ENCODE assay signal across 8 cellular contexts in genomic region chr10:5813341-5814109, GRCh38. TPM values are rescaled to one million over a fixed set of nuclear protein-coding genes. Genes with fewer than 3 reads are reported as not detected.
DNase-seq lines count a peak whose midpoint lies in the region; ATAC-seq and TF ChIP-seq lines count a peak whose summit lies in the region.

TSS of gene GDI2 (minus strand) at chr10:5813434. CDS start at chr10:5813258, 176 bp downstream.

- peak; percentile 92 to 94 for ATAC-seq in CD4-positive, CD25-positive, alpha-beta regulatory T cell (ENCODE audit: low read depth in 2 of 2)
- ATAC-seq in GM19438 (IDR thresholded peaks at IDR 0.05; ENCODE audit: low read depth, unreplicated experiment) (peak; percentile 68), HG03571 (IDR thresholded peaks at IDR 0.05; ENCODE audit: unreplicated experiment) (peak; percentile 71), left lung (peak; percentile 97)

- peaks cover 4% of the 10 kb centered on the region for H3K36me3 Mint-ChIP-seq in CD4-positive, CD25-positive, alpha-beta regulatory T cell
- peaks cover 26% of the 10 kb centered on the region for H3K36me3 Mint-ChIP-seq in dendritic cell treated with granulocyte-macrophage colony-stimulating factor and Interleukin-4, amounts not matched to agents 40 ng/mL and 50 ng/mL, for 4 days (ENCODE audit: low read depth)

- peaks cover 5% of the 10 kb centered on the region for H3K27me3 Mint-ChIP-seq in CD4-positive, CD25-positive, alpha-beta regulatory T cell
- no peaks in the 10 kb centered on the region for H3K27me3 Mint-ChIP-seq in dendritic cell treated with granulocyte-macrophage colony-stimulating factor and Interleukin-4, amounts not matched to agents 40 ng/mL and 50 ng/mL, for 4 days

- H3K9me3 Mint-ChIP-seq in CD4-positive, CD25-positive, alpha-beta regulatory T cell, result no peaks in the 10 kb centered on the region
- H3K9me3 Mint-ChIP-seq in dendritic cell treated with granulocyte-macrophage colony-stimulating factor and Interleukin-4, amounts not matched to agents 40 ng/mL and 50 ng/mL, for 4 days, result no peaks in the 10 kb centered on the region

- H3K4me3 Mint-ChIP-seq in CD4-positive, CD25-positive, alpha-beta regulatory T cell, result peak within 1 kb of the TSS; percentile 89 to 99 (median 96)
- peak within 1 kb of the TSS; percentile 99 for H3K4me3 Mint-ChIP-seq in dendritic cell treated with granulocyte-macrophage colony-stimulating factor and Interleukin-4, amounts not matched to agents 40 ng/mL and 50 ng/mL, for 4 days

- H3K4me1 Mint-ChIP-seq in CD4-positive, CD25-positive, alpha-beta regulatory T cell, result peaks cover 36 to 64% (median 45%) of the 10 kb centered on the region in 4 donors
- peaks cover 68% of the 10 kb centered on the region for H3K4me1 Mint-ChIP-seq in dendritic cell treated with granulocyte-macrophage colony-stimulating factor and Interleukin-4, amounts not matched to agents 40 ng/mL and 50 ng/mL, for 4 days (ENCODE audit: low read depth)

- peaks cover 54% of the 10 kb centered on the region for H3K4me1 ChIP-seq in CD4-positive, CD25-positive, alpha-beta regulatory T cell (ENCODE audit: control insufficient read depth, insufficient read depth, low read length, poor library complexity, severe bottlenecking)
- peaks cover 37 to 50% of the 10 kb centered on the region in 2 donors for H3K4me1 ChIP-seq in left lung

- intact Hi-C loops in dendritic cell treated with granulocyte-macrophage colony-stimulating factor and Interleukin-4, amounts not matched to agents 40 ng/mL and 50 ng/mL, for 4 days (cut with micrococcal nuclease), result loop anchor here (1.0 to 5.0 kb wide), 3 partner anchors 60 to 131 kb away; partner anchors contain the start of genes ANKRD16 and TASOR2
- intact Hi-C loops in left lung (cut with DNase I), result no loop called here

- TF ChIP-seq CTCF in left lung (IDR thresholded peaks at IDR 0.05), result no peak

- H3K27ac Mint-ChIP-seq in CD4-positive, CD25-positive, alpha-beta regulatory T cell, result peak within 1 kb of the TSS; percentile 95 to 96 (median 95)
- peak within 1 kb of the TSS; percentile 98 for H3K27ac Mint-ChIP-seq in dendritic cell treated with granulocyte-macrophage colony-stimulating factor and Interleukin-4, amounts not matched to agents 40 ng/mL and 50 ng/mL, for 4 days

- H3K9me3 ChIP-seq in CD4-positive, CD25-positive, alpha-beta regulatory T cell (ENCODE audit: control insufficient read depth in 2 of 2, low read length in 2 of 2), result no peaks in the 10 kb centered on the region
- no peaks in the 10 kb centered on the region for H3K9me3 ChIP-seq in left lung

- DNase-seq in CD4-positive, CD25-positive, alpha-beta regulatory T cell, result peak; percentile 95 to 97 (median 97)
- DNase-seq in NCI-H774 (lab: John Stamatoyannopoulos, UW) (peak; percentile 95), left lung (peak; percentile 96 to 97)
- DNase-seq in activated CD4-positive, alpha-beta T cell treated with anti-CD3 and anti-CD28 coated beads, Interleukin-2, amount 50 U/mL, for 4 hours, result peak; percentile 95
- peak; percentile 96 for DNase-seq in stimulated activated CD4-positive, alpha-beta T cell treated with anti-CD3 and anti-CD28 coated beads, Interleukin-2, amount 100 ng/mL, for 4 hours (ENCODE audit: low read depth)

- peak within 1 kb of the TSS; percentile 95 for H3K4me3 ChIP-seq in CD4-positive, CD25-positive, alpha-beta regulatory T cell (ENCODE audit: low read depth, low read length)
- peak within 1 kb of the TSS; percentile 66 to 76 for H3K4me3 ChIP-seq in left lung

- no peaks in the 10 kb centered on the region for H3K27me3 ChIP-seq in CD4-positive, CD25-positive, alpha-beta regulatory T cell (ENCODE audit: control insufficient read depth, insufficient read depth, low read length)
- H3K27me3 ChIP-seq in left lung, result no peaks in the 10 kb centered on the region

- no peaks in the 10 kb centered on the region for H3K36me3 ChIP-seq in CD4-positive, CD25-positive, alpha-beta regulatory T cell (ENCODE audit: control insufficient read depth, insufficient read depth, low read length)
- no peaks in the 10 kb centered on the region for H3K36me3 ChIP-seq in left lung

- H3K27ac ChIP-seq in CD4-positive, CD25-positive, alpha-beta regulatory T cell (ENCODE audit: insufficient read depth, low read length, poor library complexity, severe bottlenecking), result peak within 1 kb of the TSS; percentile 97
- peak within 1 kb of the TSS; percentile 95 to 98 for H3K27ac ChIP-seq in left lung

RNA-seq across cellular contexts. Expression of gene GDI2, which starts in this region (rescaled TPM):
- total RNA-seq in CD4-positive, CD25-positive, alpha-beta regulatory T cell, result 114 TPM
- 100 to 1,000 TPM; 197 to 250 (median 243) TPM for polyA plus RNA-seq in CD4-positive, CD25-positive, alpha-beta regulatory T cell
- total RNA-seq in left lung, result 100 to 1,000 TPM; 196 to 219 TPM

Comparison
In these comparisons a context has a peak if more than half of its experiments do, and no peak if none do; other contexts are left out.
1. Peak in every context shown above with its lines: DNase-seq, ATAC-seq, H3K4me3 ChIP-seq and H3K27ac ChIP-seq.